In genomic region chr16:84478172-84478948, GRCh38 we compare ENCODE assay signal across 1 cellular context.
TF ChIP-seq lines count a peak whose summit lies in the region.

No MANE protein-coding gene starts in this region.

TF ChIP-seq in HepG2, 621 proteins besides CTCF, POLR2A, EP300 and RAD21 (continued from another document):
- TF ChIP-seq ZNF609 (CRISPR knock-in tag; IDR thresholded peaks at IDR 0.05; ENCODE audit: borderline replicate concordance) (no peak), NR3C1 (CRISPR knock-in tag; IDR thresholded peaks at IDR 0.05) (no peak), CEBPB (IDR thresholded peaks at IDR 0.05; ENCODE audit: borderline replicate concordance, low read depth, low read length) (no peak), ZNF772 (CRISPR knock-in tag; IDR thresholded peaks at IDR 0.05) (no peak), ARNT (IDR thresholded peaks at IDR 0.05) (no peak), HIC2 (CRISPR knock-in tag; IDR thresholded peaks at IDR 0.05; ENCODE audit: low read depth) (no peak), SNRNP70 (IDR thresholded peaks at IDR 0.05; ENCODE audit: low read depth, low read length) (no peak), PLSCR1 (CRISPR knock-in tag; IDR thresholded peaks at IDR 0.05; ENCODE audit: borderline replicate concordance) (no peak), ARID5B (CRISPR knock-in tag; IDR thresholded peaks at IDR 0.05) (no peak), PHF21A (CRISPR knock-in tag; IDR thresholded peaks at IDR 0.05) (no peak)
